ENCODE assay signal across 8 cellular contexts in genomic region chr6:31621991-31622390, GRCh38. TPM values are rescaled to one million over a fixed set of nuclear protein-coding genes. Genes with fewer than 3 reads are reported as not detected.
A peak's percentile ranks its signal among the peaks of the same experiment; 100 is the strongest.
DNase-seq lines count a peak whose midpoint lies in the region; ATAC-seq and TF ChIP-seq lines count a peak whose summit lies in the region.

No MANE protein-coding gene starts in this region.

- H3K36me3 Mint-ChIP-seq in CD8-positive, alpha-beta memory T cell: peaks cover 0 to 50% (median 22%) of the 10 kb centered on the region in 3 donors

- H4K91ac ChIP-seq in neuronal stem cell (ENCODE audit: low read depth, low read length, poor library complexity): no peak overlapping the region

- TF ChIP-seq CTCF in MM.1S (IDR thresholded peaks at IDR 0.05; ENCODE audit: low read length): no peak

- H3F3A ChIP-seq in MM.1S (ENCODE audit: insufficient read depth, low read length): peaks cover 7% of the 10 kb centered on the region; the same call in 1 of the 2 replicates

- H4K8ac ChIP-seq in neuronal stem cell (ENCODE audit: low read depth, low read length): no peak overlapping the region

- H3K4me1 ChIP-seq in CD8-positive, alpha-beta memory T cell (ENCODE audit: insufficient read depth, low read length): peaks cover 17% of the 10 kb centered on the region
- H3K4me1 ChIP-seq in MM.1S (ENCODE audit: low read length) (peaks cover 8% of the 10 kb centered on the region; the same call in 1 of the 2 replicates), duodenal mucosa (ENCODE audit: control insufficient read depth in 1 of 2, insufficient read depth in 2 of 2, low read length in 2 of 2) (peaks cover 18 to 19% of the 10 kb centered on the region in 2 donors), neuronal stem cell (ENCODE audit: control insufficient read depth in 2 of 2, insufficient read depth in 1 of 2, low read depth in 1 of 2, low read length in 2 of 2) (peaks cover 5 to 11% of the 10 kb centered on the region in 2 donors)

- DNase-seq in CD8-positive, alpha-beta memory T cell: no peak
- DNase-seq in MM.1S (no peak), neuronal stem cell (ENCODE audit: low spot score) (no peak), posterior vena cava (ENCODE audit: low spot score) (no peak), DMS153 treated with DMSO at 0.1 percent for 48 hours (lab: John Stamatoyannopoulos, UW; ENCODE audit: unreplicated experiment) (no peak)

- no peaks in the 10 kb centered on the region for H3K9me3 ChIP-seq in CD8-positive, alpha-beta memory T cell (ENCODE audit: low read length)
- H3K9me3 ChIP-seq in MM.1S (replicated peaks; ENCODE audit: insufficient read depth, low read length) (no peaks in the 10 kb centered on the region), duodenal mucosa (ENCODE audit: control insufficient read depth in 1 of 2, low read length in 2 of 2) (no peaks in the 10 kb centered on the region), neuronal stem cell (replicated peaks in 1 of 2; ENCODE audit: control insufficient read depth in 2 of 2, insufficient read depth in 1 of 2, low read depth in 1 of 2, low read length in 2 of 2) (no peaks in the 10 kb centered on the region)

- H3K23ac ChIP-seq in neuronal stem cell (ENCODE audit: low read depth, low read length, poor library complexity): no peak overlapping the region

- H3K4me3 ChIP-seq in CD8-positive, alpha-beta memory T cell (ENCODE audit: low read length): no peak overlapping the region
- H3K4me3 ChIP-seq in MM.1S (ENCODE audit: low read length) (peak overlapping the region; percentile 95), duodenal mucosa (ENCODE audit: low read depth in 1 of 2, low read length in 2 of 2) (peak overlapping the region; percentile 88 to 97), neuronal stem cell (ENCODE audit: low read length in 2 of 2) (peak overlapping the region; percentile 85 to 95)

- intact Hi-C loops in posterior vena cava (cut with DNase I): no loop called here

- no peaks in the 10 kb centered on the region for H4K20me1 ChIP-seq in MM.1S (ENCODE audit: insufficient read depth, low read length)

- ATAC-seq in GM19023 (IDR thresholded peaks at IDR 0.05; ENCODE audit: unreplicated experiment) (no peak), esophagus mucosa (no peak)

- H2BK15ac ChIP-seq in neuronal stem cell (ENCODE audit: low read length): no peak overlapping the region

- no peak overlapping the region for H2AFZ ChIP-seq in MM.1S (ENCODE audit: low read length)
- no peak overlapping the region for H2AFZ ChIP-seq in neuronal stem cell (ENCODE audit: low read length)

- H3K36me3 ChIP-seq in CD8-positive, alpha-beta memory T cell (ENCODE audit: insufficient read depth, low read length): peaks cover 37% of the 10 kb centered on the region
- H3K36me3 ChIP-seq in MM.1S (replicated peaks; ENCODE audit: insufficient read depth, low read length): peaks cover 10% of the 10 kb centered on the region; the same call in 1 of the 2 replicates
- H3K36me3 ChIP-seq in duodenal mucosa (ENCODE audit: control insufficient read depth in 1 of 2, insufficient read depth in 2 of 2, low read length in 2 of 2): peaks cover 32 to 45% of the 10 kb centered on the region in 2 donors
- peaks cover 45 to 57% of the 10 kb centered on the region in 2 donors for H3K36me3 ChIP-seq in neuronal stem cell (replicated peaks in 1 of 2; ENCODE audit: control insufficient read depth in 2 of 2, insufficient read depth in 2 of 2, low read length in 2 of 2)

- peak overlapping the region; percentile 71 for H3K4me2 ChIP-seq in MM.1S (ENCODE audit: low read depth, low read length)
- H3K4me2 ChIP-seq in neuronal stem cell (ENCODE audit: insufficient read depth, low read length, poor library complexity, severe bottlenecking): peak overlapping the region; percentile 82

- no peak overlapping the region for H3K4ac ChIP-seq in neuronal stem cell (ENCODE audit: low read length)

- no peak overlapping the region for H2BK12ac ChIP-seq in neuronal stem cell (ENCODE audit: low read length)

- peaks cover 64% of the 10 kb centered on the region for H3K79me2 ChIP-seq in MM.1S (ENCODE audit: low read length)

- H3K9me2 ChIP-seq in MM.1S (replicated peaks; ENCODE audit: insufficient read depth, low read length): no peaks in the 10 kb centered on the region

- H2BK5ac ChIP-seq in neuronal stem cell (ENCODE audit: low read length): no peak overlapping the region

- no peaks in the 10 kb centered on the region for H3K9me3 Mint-ChIP-seq in CD8-positive, alpha-beta memory T cell

- H3K4me3 Mint-ChIP-seq in CD8-positive, alpha-beta memory T cell: peak overlapping the region; percentile 90 to 95 (median 91)

- peak overlapping the region; percentile 90 to 99 (median 96) for H3K27ac Mint-ChIP-seq in CD8-positive, alpha-beta memory T cell

- H3K27me3 Mint-ChIP-seq in CD8-positive, alpha-beta memory T cell: no peaks in the 10 kb centered on the region

- WGBS in neuronal stem cell (ENCODE audit: extremely low coverage in 2 of 2, insufficient read length in 2 of 2, insufficient replicate concordance in 1 of 2), 2 donors: no CpG with 5 or more reads among the region's 4 CpGs

- H2BK120ac ChIP-seq in neuronal stem cell (ENCODE audit: low read depth, low read length): no peak overlapping the region

- CTCF ChIA-PET in CD8-positive, alpha-beta memory T cell (lab: Charles Lee): interaction anchor here (1.4 to 2.4 kb wide), 4 partner anchors 12 to 71 kb away, joined by 4 to 15 read pairs (median 6); partner anchors contain the start of gene BAG6

- peak overlapping the region; percentile 97 for H3K9ac ChIP-seq in MM.1S (ENCODE audit: low read length)
- peak overlapping the region; percentile 98 to 99 for H3K9ac ChIP-seq in duodenal mucosa (ENCODE audit: low read depth in 1 of 2, low read length in 2 of 2)
- no peak overlapping the region for H3K9ac ChIP-seq in neuronal stem cell (ENCODE audit: low read depth, low read length, poor library complexity)

- H3K18ac ChIP-seq in neuronal stem cell (ENCODE audit: low read length): no peak overlapping the region

- H3K27me3 ChIP-seq in CD8-positive, alpha-beta memory T cell (ENCODE audit: insufficient read depth, low read length, poor library complexity, severe bottlenecking): no peaks in the 10 kb centered on the region
- no peaks in the 10 kb centered on the region for H3K27me3 ChIP-seq in MM.1S (replicated peaks; ENCODE audit: insufficient read depth, low read length)
- no peaks in the 10 kb centered on the region for H3K27me3 ChIP-seq in duodenal mucosa (ENCODE audit: control insufficient read depth in 1 of 2, insufficient read depth in 2 of 2, low read length in 2 of 2)
- no peaks in the 10 kb centered on the region for H3K27me3 ChIP-seq in neuronal stem cell (ENCODE audit: control insufficient read depth in 3 of 3, insufficient read depth in 3 of 3, low read depth in 1 of 3, low read length in 3 of 3)

- H2AK5ac ChIP-seq in neuronal stem cell (ENCODE audit: low read depth, low read length): no peak overlapping the region

- POLR2A ChIA-PET in CD8-positive, alpha-beta memory T cell (lab: Charles Lee): interaction anchor here (0.6 to 1.5 kb wide), 5 partner anchors 25 to 115 kb away, joined by 3 to 9 read pairs (median 5); partner anchors contain the start of gene BAG6

- H3K4me1 Mint-ChIP-seq in CD8-positive, alpha-beta memory T cell: peaks cover 23 to 36% (median 27%) of the 10 kb centered on the region in 3 donors

- H3K14ac ChIP-seq in neuronal stem cell (ENCODE audit: low read length): no peak overlapping the region

- peaks cover 5% of the 10 kb centered on the region for H3K79me1 ChIP-seq in neuronal stem cell (ENCODE audit: low read depth, low read length)

- H3K27ac ChIP-seq in CD8-positive, alpha-beta memory T cell (ENCODE audit: low read depth, low read length): peak overlapping the region; percentile 99
- no peak overlapping the region for H3K27ac ChIP-seq in MM.1S (ENCODE audit: low read length)
- H3K27ac ChIP-seq in duodenal mucosa (ENCODE audit: low read depth, low read length): peak overlapping the region; percentile 95
- no peak overlapping the region for H3K27ac ChIP-seq in neuronal stem cell (replicated peaks; ENCODE audit: low read length)

RNA-seq across cellular contexts. Expression of gene PRRC2A, which starts 1.5 kb away (rescaled TPM):
- 100 to 1,000 TPM; 251 to 263 TPM for total RNA-seq in CD8-positive, alpha-beta memory T cell
- 9.3 TPM for polyA plus RNA-seq in CD8-positive, alpha-beta memory T cell
- polyA plus RNA-seq in neuronal stem cell (2013, experiment 1 of 2): 141 TPM
- polyA plus RNA-seq in neuronal stem cell (2013, experiment 2 of 2): 142 TPM
- 100 to 1,000 TPM; 119 to 133 TPM for total RNA-seq in posterior vena cava
- 103 TPM for total RNA-seq in esophagus mucosa

RNA-seq across cellular contexts. Expression of gene AIF1, which starts 7.0 kb away (rescaled TPM):
- total RNA-seq in CD8-positive, alpha-beta memory T cell: 10 to 100 TPM; 35.6 TPM
- polyA plus RNA-seq in CD8-positive, alpha-beta memory T cell: 33.2 TPM
- polyA plus RNA-seq in neuronal stem cell (2013, experiment 1 of 2): 0.73 TPM
- polyA plus RNA-seq in neuronal stem cell (2013, experiment 2 of 2): 0.97 TPM
- total RNA-seq in posterior vena cava (10 to 100 TPM; 18.1 to 68.7 TPM), esophagus mucosa (3.3 TPM)

RNA-seq across cellular contexts. Expression of gene NCR3, which starts 29.2 kb away (rescaled TPM):
- total RNA-seq in CD8-positive, alpha-beta memory T cell: 10 to 100 TPM; 22.4 to 26.3 TPM
- 328 TPM for polyA plus RNA-seq in CD8-positive, alpha-beta memory T cell
- 0.08 TPM for polyA plus RNA-seq in neuronal stem cell (2013, experiment 1 of 2)
- polyA plus RNA-seq in neuronal stem cell (2013, experiment 2 of 2): not detected
- not detected for total RNA-seq in posterior vena cava
- 0.28 TPM for total RNA-seq in esophagus mucosa

RNA-seq across cellular contexts. Expression of gene BAG6, which starts 30.5 kb away (rescaled TPM):
- 100 to 1,000 TPM; 258 to 261 TPM for total RNA-seq in CD8-positive, alpha-beta memory T cell
- polyA plus RNA-seq in CD8-positive, alpha-beta memory T cell: 23.1 TPM
- polyA plus RNA-seq in neuronal stem cell (2013, experiment 1 of 2): 199 TPM
- 200 TPM for polyA plus RNA-seq in neuronal stem cell (2013, experiment 2 of 2)
- total RNA-seq in posterior vena cava: 100 to 1,000 TPM; 146 to 193 TPM
- 143 TPM for total RNA-seq in esophagus mucosa

RNA-seq across cellular contexts. Expression of gene APOM, which starts 33.7 kb away (rescaled TPM):
- 1 to 10 TPM; 2.4 to 3.3 TPM for total RNA-seq in CD8-positive, alpha-beta memory T cell
- 4.3 TPM for polyA plus RNA-seq in CD8-positive, alpha-beta memory T cell
- 11.6 TPM for polyA plus RNA-seq in neuronal stem cell (2013, experiment 1 of 2)
- polyA plus RNA-seq in neuronal stem cell (2013, experiment 2 of 2): 11.5 TPM
- total RNA-seq in posterior vena cava (1 to 10 TPM in 1 of 2 donors, under 1 TPM in 1; 0.60 to 1.2 TPM), esophagus mucosa (1.6 TPM)

Comparison
In these comparisons a context has a peak if more than half of its experiments do, and no peak if none do; other contexts are left out.
1. H3K27ac ChIP-seq: peak in CD8-positive, alpha-beta memory T cell (single experiment) and duodenal mucosa (single experiment); none in MM.1S (single experiment) and neuronal stem cell (single experiment).
2. RNA of gene NCR3, which starts 29.2 kb away (total RNA-seq): 22.4 to 26.3 TPM in CD8-positive, alpha-beta memory T cell; 0.28 TPM in esophagus mucosa (single experiment) and not detected in posterior vena cava; every median in the first group is over 10 times any median in the second.